ENCODE assay signal across 9 cellular contexts in genomic region chr2:160703648-160704585, GRCh38.
DNase-seq lines count a peak whose midpoint lies in the region; ATAC-seq and TF ChIP-seq lines count a peak whose summit lies in the region.
"Had no signal": no experiment of that assay in that cellular context is flagged by ENCODE, and none has a peak within 500 bp of the region (broad histone marks: within the 10 kb centered on the region; RNA-seq: fewer than 3 reads in every experiment).

No MANE protein-coding gene starts in this region.

- peaks cover 11% of the 10 kb centered on the region for H3K4me1 Mint-ChIP-seq in activated T-helper 2 cell treated with anti-CD3 and anti-CD28 coated beads, Interferon-gamma antibody, Interleukin-2, Interleukin-4, amounts not matched to agents 10 μg/mL and 5 μg/mL and 100 μg/mL, durations not matched to agents 14 hours and 24 hours and 36 hours (ENCODE audit: low read depth)

- H3K9me3 Mint-ChIP-seq in activated T-helper 2 cell treated with anti-CD3 and anti-CD28 coated beads, Interferon-gamma antibody, Interleukin-2, Interleukin-4, amounts not matched to agents 10 μg/mL and 5 μg/mL and 100 μg/mL, durations not matched to agents 14 hours and 24 hours and 36 hours = no peaks in the 10 kb centered on the region

- intact Hi-C loops in activated T-helper 2 cell treated with anti-CD3 and anti-CD28 coated beads, Interferon-gamma antibody, Interleukin-2, Interleukin-4, amounts not matched to agents 10 μg/mL and 5 μg/mL and 100 μg/mL, durations not matched to agents 14 hours and 24 hours and 36 hours (cut with micrococcal nuclease) = no loop called here
- intact Hi-C loops in spleen (cut with DNase I; ENCODE audit: low total_unique reads) = no loop called here
- intact Hi-C loops in esophagus muscularis mucosa (cut with DNase I) = no loop called here

- no peak for TF ChIP-seq CTCF in spleen (IDR thresholded peaks at IDR 0.05 in 8 of 11, conservative IDR thresholded peaks at IDR 0.05 in 3 of 11)
- no peak for TF ChIP-seq CTCF in esophagus muscularis mucosa (IDR thresholded peaks at IDR 0.05)

- H3K4me1 ChIP-seq in spleen (peaks cover 9 to 28% (median 14%) of the 10 kb centered on the region in 6 donors), esophagus muscularis mucosa (peaks cover 0 to 6% (median 0%) of the 10 kb centered on the region in 4 donors)

- H3K4me3 Mint-ChIP-seq in activated T-helper 2 cell treated with anti-CD3 and anti-CD28 coated beads, Interferon-gamma antibody, Interleukin-2, Interleukin-4, amounts not matched to agents 10 μg/mL and 5 μg/mL and 100 μg/mL, durations not matched to agents 14 hours and 24 hours and 36 hours (ENCODE audit: low read depth) = no peak overlapping the region
- H3K4me3 Mint-ChIP-seq: T-helper 1 cell treated with Interleukin-12 subunit alpha and Interleukin-12 subunit beta and Interleukin-4 antibody, amounts not matched to agents 30 μg/mL and 1 μg/mL, for 36 hours had no signal

- H3K27me3 ChIP-seq in spleen (replicated peaks in 1 of 7) (no peaks in the 10 kb centered on the region), esophagus muscularis mucosa (no peaks in the 10 kb centered on the region)

- H3K9me3 ChIP-seq in spleen (peaks cover 0 to 9% (median 0%) of the 10 kb centered on the region in 8 donors), esophagus muscularis mucosa (peaks cover 0 to 7% (median 0%) of the 10 kb centered on the region in 4 donors)

- H3K27ac Mint-ChIP-seq in activated T-helper 2 cell treated with anti-CD3 and anti-CD28 coated beads, Interferon-gamma antibody, Interleukin-2, Interleukin-4, amounts not matched to agents 10 μg/mL and 5 μg/mL and 100 μg/mL, durations not matched to agents 14 hours and 24 hours and 36 hours = no peak overlapping the region
- H3K27ac Mint-ChIP-seq: T-helper 1 cell treated with Interleukin-12 subunit alpha and Interleukin-12 subunit beta and Interleukin-4 antibody, amounts not matched to agents 30 μg/mL and 1 μg/mL, for 36 hours had no signal

- 6 to 11% (median 8%) methylated on average over 8 of the region's 8 CpGs for WGBS in spleen, 5 donors
- 54% methylated on average over 8 of the region's 8 CpGs for WGBS in esophagus muscularis mucosa

- H3K4me3 ChIP-seq in spleen = no peak overlapping the region
- no peak overlapping the region for H3K4me3 ChIP-seq in esophagus muscularis mucosa

- peak overlapping the region; percentile 8 to 69 (median 40) for H3K27ac ChIP-seq in spleen
- no peak overlapping the region for H3K27ac ChIP-seq in esophagus muscularis mucosa (replicated peaks in 1 of 4)

- no peak for TF ChIP-seq POLR2A in spleen (IDR thresholded peaks at IDR 0.05)
- TF ChIP-seq POLR2A in esophagus muscularis mucosa (IDR thresholded peaks at IDR 0.05; ENCODE audit: low read depth) = no peak

- no peaks in the 10 kb centered on the region for H3K36me3 Mint-ChIP-seq in activated T-helper 2 cell treated with anti-CD3 and anti-CD28 coated beads, Interferon-gamma antibody, Interleukin-2, Interleukin-4, amounts not matched to agents 10 μg/mL and 5 μg/mL and 100 μg/mL, durations not matched to agents 14 hours and 24 hours and 36 hours (ENCODE audit: low read depth)

- H3K36me3 ChIP-seq in spleen (no peaks in the 10 kb centered on the region), esophagus muscularis mucosa (no peaks in the 10 kb centered on the region)

- TF ChIP-seq EP300 in esophagus muscularis mucosa (IDR thresholded peaks at IDR 0.05) = no peak

- ATAC-seq in GM21825 (IDR thresholded peaks at IDR 0.05; ENCODE audit: unreplicated experiment) = peak; percentile 89

- H3K27me3 Mint-ChIP-seq in activated T-helper 2 cell treated with anti-CD3 and anti-CD28 coated beads, Interferon-gamma antibody, Interleukin-2, Interleukin-4, amounts not matched to agents 10 μg/mL and 5 μg/mL and 100 μg/mL, durations not matched to agents 14 hours and 24 hours and 36 hours (ENCODE audit: low read depth) = peaks cover 6% of the 10 kb centered on the region

- DNase-seq in NCI-H1417 (lab: John Stamatoyannopoulos, UW) (peak in 2 of 3 experiments; percentile 0 to 1), NCI-H1417 treated with DMSO at 0.1 percent for 48 hours (lab: John Stamatoyannopoulos, UW) (no peak), KG1 (lab: John Stamatoyannopoulos, UW) (peak; percentile 37), spleen (no peak), esophagus muscularis mucosa (ENCODE audit: extremely low spot score) (no peak)
- peak; percentile 9 for DNase-seq in activated T-helper 2 cell treated with anti-CD3 and anti-CD28 coated beads, Interferon-gamma antibody, Interleukin-2, Interleukin-4, amounts not matched to agents 10 μg/mL and 5 μg/mL and 100 μg/mL, durations not matched to agents 14 hours and 24 hours and 36 hours (ENCODE audit: low spot score)
- DNase-seq in activated CD4-positive, CD25-positive, alpha-beta regulatory T cell treated with anti-CD3 and anti-CD28 coated beads, Interleukin-2, amount 50 U/mL, for 72 hours = no peak

Comparison
In these comparisons a context has a peak if more than half of its experiments do, and no peak if none do; other contexts are left out.
1. DNase-seq: peak in NCI-H1417 (2 of 3), KG1 (single experiment) and activated T-helper 2 cell treated with anti-CD3 and anti-CD28 coated beads, Interferon-gamma antibody, Interleukin-2, Interleukin-4, amounts not matched to agents 10 μg/mL and 5 μg/mL and 100 μg/mL, durations not matched to agents 14 hours and 24 hours and 36 hours (single experiment); none in NCI-H1417 treated with DMSO at 0.1 percent for 48 hours (single experiment), spleen (single experiment), activated CD4-positive, CD25-positive, alpha-beta regulatory T cell treated with anti-CD3 and anti-CD28 coated beads, Interleukin-2, amount 50 U/mL, for 72 hours (single experiment) and esophagus muscularis mucosa (single experiment).
2. H3K27ac ChIP-seq: peak in spleen (8 of 8); none in esophagus muscularis mucosa (0 of 4).